31 cellular contexts compared by ENCODE assay signal in the genomic region with DNA sequence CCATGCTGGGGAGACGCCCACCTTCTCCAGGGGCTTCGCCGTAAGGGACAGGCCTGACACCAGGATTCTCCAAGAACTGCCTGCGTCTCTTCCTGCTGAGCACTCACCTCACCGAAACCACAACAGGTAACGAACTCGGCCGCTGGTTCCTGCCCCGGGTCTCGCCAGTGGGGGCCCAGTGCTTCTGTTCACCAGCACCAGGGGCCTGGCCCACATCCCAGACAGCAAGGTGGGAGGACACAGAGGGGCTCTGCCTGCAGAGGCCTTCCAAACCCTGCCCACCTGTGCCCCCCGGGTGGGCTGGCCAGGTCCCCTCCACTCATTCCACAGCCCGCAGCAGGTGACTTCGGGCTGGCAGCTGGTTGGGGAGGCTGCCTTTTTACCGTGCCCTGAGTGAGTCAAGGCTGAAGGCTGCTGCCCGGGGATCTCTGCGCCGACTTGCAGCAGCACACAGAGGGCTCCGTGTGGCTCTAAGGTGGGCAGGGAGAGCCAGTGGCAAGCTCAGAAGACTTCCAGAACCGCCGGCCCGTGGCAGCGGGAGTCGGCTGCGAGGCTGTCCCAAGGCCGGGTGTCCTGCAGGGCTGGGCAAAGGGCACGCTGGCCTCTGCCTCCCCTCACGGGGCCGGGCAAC. TPM values are rescaled to one million over a fixed set of nuclear protein-coding genes. Genes with fewer than 3 reads are reported as not detected.
DNase-seq lines count a peak whose midpoint lies in the region; ATAC-seq and TF ChIP-seq lines count a peak whose summit lies in the region.
"Had no signal": no experiment of that assay in that cellular context is flagged by ENCODE, and none has a peak within 500 bp of the region (broad histone marks: within the 10 kb centered on the region; RNA-seq: fewer than 3 reads in every experiment).

No MANE protein-coding gene starts in this region.

- H3K27ac ChIP-seq in mesendoderm (ENCODE audit: low read depth, low read length) (no peak overlapping the region), tibial artery (no peak overlapping the region), H9 (ENCODE audit: insufficient read length, low read depth, low read length) (no peak overlapping the region)
- H3K27ac ChIP-seq: C4-2B, gastroesophageal sphincter, neutrophil, skin epidermis had no signal

- H3K23ac ChIP-seq in mesendoderm (ENCODE audit: low read length) = peak overlapping the region; percentile 45
- no peak overlapping the region for H3K23ac ChIP-seq in H9 (ENCODE audit: insufficient read length, low read depth, low read length)

- H4K8ac ChIP-seq in mesendoderm (ENCODE audit: low read depth, low read length) (no peak overlapping the region), H9 (replicated peaks; ENCODE audit: insufficient read length, low read depth, low read length) (no peak overlapping the region)

- H2AFZ ChIP-seq in H9 (ENCODE audit: low read length) = no peak overlapping the region

- peak; percentile 6 for DNase-seq in activated naive CD4-positive, alpha-beta T cell treated with anti-CD3 and anti-CD28 coated beads, Interleukin-2, amount 50 U/mL, for 16 hours
- DNase-seq in activated naive CD4-positive, alpha-beta T cell (lab: John Stamatoyannopoulos, UW) = no peak
- peak; percentile 54 for DNase-seq in cardiac septum (ENCODE audit: low spot score)
- no peak for DNase-seq in mesendoderm
- DNase-seq in tibial artery = peak; percentile 16 to 58
- DNase-seq in H9 = no peak
- DNase-seq in NCI-H2196 treated with DMSO at 0.1 percent for 48 hours (lab: John Stamatoyannopoulos, UW; ENCODE audit: unreplicated experiment) = no peak
- DNase-seq: 8988T; activated CD4-positive, alpha-beta memory T cell treated with anti-CD3 and anti-CD28 coated beads for 36 hours; activated CD4-positive, alpha-beta T cell treated with anti-CD3 and anti-CD28 coated beads for 1 hour; activated CD8-positive, alpha-beta memory T cell treated with anti-CD3 and anti-CD28 coated beads, Interleukin-2, amount 50 U/mL, for 4 hours; anterior cingulate cortex; Calu3; DMS79; effector CD4-positive, alpha-beta T cell; GDM1; hypothalamus; MM.1S; naive B cell; NCI-H2029 treated with DMSO at 0.1 percent for 48 hours; NCI-H226; NCI-H69; SHP77 treated with DMSO at 0.1 percent for 48 hours; stimulated activated naive CD4-positive, alpha-beta T cell had no signal

- peaks cover 19% of the 10 kb centered on the region for H3K27me3 Mint-ChIP-seq in H9 (ENCODE audit: low read depth)

- no peak for ATAC-seq in HG03571 (IDR thresholded peaks at IDR 0.05; ENCODE audit: unreplicated experiment)
- ATAC-seq: gastroesophageal sphincter had no signal

- H3K4me1 Mint-ChIP-seq in H9 = peaks cover 4% of the 10 kb centered on the region in 2 experiments; a peak in 1 of 4 replicates
- H3K4me1 Mint-ChIP-seq: activated naive CD4-positive, alpha-beta T cell treated with anti-CD3 and anti-CD28 coated beads, Interleukin-2, amount 50 U/mL, for 24 hours; naive B cell had no signal

- TF ChIP-seq CTCF in tibial artery (IDR thresholded peaks at IDR 0.05) (no peak), H9 (conservative IDR thresholded peaks at IDR 0.05) (no peak)

- H3K36me3 Mint-ChIP-seq in H9 (ENCODE audit: insufficient read depth in 1 of 3, low read depth in 3 of 3) = no peaks in the 10 kb centered on the region
- H3K36me3 Mint-ChIP-seq: activated CD4-positive, alpha-beta memory T cell treated with anti-CD3 and anti-CD28 coated beads for 36 hours; activated naive CD4-positive, alpha-beta T cell treated with anti-CD3 and anti-CD28 coated beads, Interleukin-2, amount 50 U/mL, for 24 hours; mesothelial cell of epicardium; naive B cell had no signal

- H3K23me2 ChIP-seq in H9 (ENCODE audit: insufficient read length, low read depth, low read length, poor library complexity, severe bottlenecking) = no peaks in the 10 kb centered on the region

- intact Hi-C loops in cardiac septum (cut with DNase I) (no loop called here), tibial artery (cut with DNase I; ENCODE audit: low total_unique reads) (no loop called here)

- no peak overlapping the region; the same call in 1 of the 2 replicates for H3K14ac ChIP-seq in H9 (ENCODE audit: insufficient read depth, low read length)

- no peak overlapping the region for H3K56ac ChIP-seq in mesendoderm (ENCODE audit: low read length)
- no peak overlapping the region for H3K56ac ChIP-seq in H9 (ENCODE audit: insufficient read length, low read depth, low read length)

- no CpG with 5 or more reads among the region's 28 CpGs for WGBS in mesendoderm (ENCODE audit: extremely low coverage, insufficient coverage, low lambda C conversion rate)
- WGBS in H9 (ENCODE audit: extremely low coverage, insufficient read length, low lambda C conversion rate) = no CpG with 5 or more reads among the region's 28 CpGs

- H4K20me1 ChIP-seq in H9 (ENCODE audit: control insufficient read depth, insufficient read depth, insufficient read length) = no peaks in the 10 kb centered on the region

- H3K79me2 ChIP-seq in mesendoderm (ENCODE audit: control insufficient read depth, insufficient read depth, low read length) = no peaks in the 10 kb centered on the region
- no peaks in the 10 kb centered on the region for H3K79me2 ChIP-seq in H9 (ENCODE audit: insufficient read depth, low read length)

- H3K4me1 ChIP-seq in mesendoderm (ENCODE audit: control insufficient read depth, low read depth, low read length) = no peaks in the 10 kb centered on the region
- H3K4me1 ChIP-seq in tibial artery = peaks cover 0 to 26% (median 14%) of the 10 kb centered on the region in 4 donors
- no peaks in the 10 kb centered on the region for H3K4me1 ChIP-seq in H9 (ENCODE audit: insufficient read depth, low read length)

- H3K4me2 ChIP-seq in mesendoderm (ENCODE audit: low read length) = no peak overlapping the region
- no peak overlapping the region for H3K4me2 ChIP-seq in H9 (ENCODE audit: insufficient read depth, insufficient read length, low read length)

- no peak overlapping the region for H3T11ph ChIP-seq in H9 (ENCODE audit: low read length)

- H2BK12ac ChIP-seq in H9 (ENCODE audit: insufficient read length, low read depth, low read length) = no peak overlapping the region

- H4K5ac ChIP-seq in mesendoderm (ENCODE audit: low read length) (no peak overlapping the region), H9 (ENCODE audit: insufficient read length, low read depth, low read length) (no peak overlapping the region)

- H3K27me3 ChIP-seq in mesendoderm (ENCODE audit: insufficient read depth, low read length, poor library complexity) = no peaks in the 10 kb centered on the region
- no peaks in the 10 kb centered on the region for H3K27me3 ChIP-seq in tibial artery
- no peaks in the 10 kb centered on the region for H3K27me3 ChIP-seq in H9 (ENCODE audit: insufficient read depth, low read length)

- no peak overlapping the region for H2AK5ac ChIP-seq in mesendoderm (ENCODE audit: low read length)
- H2AK5ac ChIP-seq in H9 (ENCODE audit: insufficient read length, low read length) = no peak overlapping the region

- H2BK5ac ChIP-seq in mesendoderm (ENCODE audit: low read length) = no peak overlapping the region
- no peak overlapping the region for H2BK5ac ChIP-seq in H9 (ENCODE audit: insufficient read length, low read length)

- no peak overlapping the region for H3K18ac ChIP-seq in mesendoderm (ENCODE audit: low read length)
- no peak overlapping the region for H3K18ac ChIP-seq in H9 (ENCODE audit: insufficient read length, low read depth, low read length)

- H2BK15ac ChIP-seq in mesendoderm (replicated peaks; ENCODE audit: low read depth) (no peak overlapping the region), H9 (ENCODE audit: low read depth, low read length) (no peak overlapping the region)

- no peak overlapping the region for H3K27ac Mint-ChIP-seq in H9
- H3K27ac Mint-ChIP-seq: activated CD4-positive, alpha-beta memory T cell treated with anti-CD3 and anti-CD28 coated beads for 36 hours; activated naive CD4-positive, alpha-beta T cell treated with anti-CD3 and anti-CD28 coated beads, Interleukin-2, amount 50 U/mL, for 24 hours; mesothelial cell of epicardium; naive B cell had no signal

- H3K9me3 ChIP-seq in tibial artery = no peaks in the 10 kb centered on the region
- H3K9me3 ChIP-seq in H9 (ENCODE audit: control insufficient read depth, low read depth, low read length) = no peaks in the 10 kb centered on the region
- H3K9me3 ChIP-seq: gastroesophageal sphincter, neutrophil had no signal

- H3K36me3 ChIP-seq in mesendoderm (ENCODE audit: control insufficient read depth, insufficient read depth, low read length) (no peaks in the 10 kb centered on the region), tibial artery (no peaks in the 10 kb centered on the region)
- H3K36me3 ChIP-seq: gastroesophageal sphincter, neutrophil had no signal

- no peak overlapping the region for H2BK20ac ChIP-seq in H9 (ENCODE audit: low read depth, low read length, poor library complexity, severe bottlenecking)

- H3K4me3 Mint-ChIP-seq in H9 = no peak overlapping the region
- H3K4me3 Mint-ChIP-seq: activated CD4-positive, alpha-beta memory T cell treated with anti-CD3 and anti-CD28 coated beads for 36 hours; activated naive CD4-positive, alpha-beta T cell treated with anti-CD3 and anti-CD28 coated beads, Interleukin-2, amount 50 U/mL, for 24 hours; mesothelial cell of epicardium; naive B cell had no signal

- H3K4ac ChIP-seq in mesendoderm (ENCODE audit: low read depth, low read length) (no peak overlapping the region), H9 (ENCODE audit: low read depth, low read length) (no peak overlapping the region)

- no peaks in the 10 kb centered on the region for H3K9me3 Mint-ChIP-seq in H9
- H3K9me3 Mint-ChIP-seq: activated CD4-positive, alpha-beta memory T cell treated with anti-CD3 and anti-CD28 coated beads for 36 hours; activated naive CD4-positive, alpha-beta T cell treated with anti-CD3 and anti-CD28 coated beads, Interleukin-2, amount 50 U/mL, for 24 hours; mesothelial cell of epicardium; naive B cell had no signal

- H3K4me3 ChIP-seq in mesendoderm (ENCODE audit: low read length) = no peak overlapping the region
- H3K4me3 ChIP-seq in tibial artery = no peak overlapping the region
- H3K4me3 ChIP-seq: gastroesophageal sphincter, skin epidermis had no signal

- no peaks in the 10 kb centered on the region for H3K79me1 ChIP-seq in mesendoderm (ENCODE audit: low read length)
- H3K79me1 ChIP-seq in H9 (ENCODE audit: insufficient read depth, low read depth, low read length, poor library complexity, severe bottlenecking) = no peaks in the 10 kb centered on the region

- H4K91ac ChIP-seq in H9 (ENCODE audit: insufficient read length, low read depth, low read length) = no peak overlapping the region

- H2BK120ac ChIP-seq in mesendoderm (ENCODE audit: low read depth, low read length) = no peak overlapping the region
- H2BK120ac ChIP-seq in H9 (ENCODE audit: low read depth, low read length, poor library complexity, severe bottlenecking) = no peak overlapping the region

- no peak overlapping the region for H3K9ac ChIP-seq in mesendoderm (ENCODE audit: low read length)
- H3K9ac ChIP-seq in H9 (ENCODE audit: extremely low read depth, insufficient read length, low read length) = no peak overlapping the region

RNA-seq across cellular contexts. Expression of gene COL18A1, which starts 14.7 kb away (rescaled TPM):
- 77.0 TPM for total RNA-seq in cardiac septum
- polyA plus RNA-seq in mesendoderm (2013, experiment 1 of 2) = 84.0 TPM
- polyA plus RNA-seq in mesendoderm (2013, experiment 2 of 2) = 85.5 TPM
- 232 and 234 TPM in 2 replicates for total RNA-seq in H9 (2021)

Comparison
In these comparisons a context has a peak if more than half of its experiments do, and no peak if none do; other contexts are left out.
1. DNase-seq: peak in activated naive CD4-positive, alpha-beta T cell treated with anti-CD3 and anti-CD28 coated beads, Interleukin-2, amount 50 U/mL, for 16 hours (single experiment), cardiac septum (single experiment) and tibial artery (2 of 2); none in activated naive CD4-positive, alpha-beta T cell (0 of 4), mesendoderm (single experiment), H9 (single experiment) and NCI-H2196 treated with DMSO at 0.1 percent for 48 hours (single experiment).